Comparison of ENCODE assay signal across 13 cellular contexts in genomic region chr17:64331946-64332493, GRCh38. TPM values are rescaled to one million over a fixed set of nuclear protein-coding genes. Genes with fewer than 3 reads are reported as not detected.
DNase-seq lines count a peak whose midpoint lies in the region; ATAC-seq and TF ChIP-seq lines count a peak whose summit lies in the region.
"Had no signal": no experiment of that assay in that cellular context is flagged by ENCODE, and none has a peak within 500 bp of the region (broad histone marks: within the 10 kb centered on the region; RNA-seq: fewer than 3 reads in every experiment).

No MANE protein-coding gene starts in this region.

- peaks cover 15 to 23% of the 10 kb centered on the region in 2 experiments; a peak in 2 of 4 replicates for H3K4me1 ChIP-seq in SK-N-SH (ENCODE audit: control insufficient read depth in 1 of 2, insufficient read depth in 2 of 2, low read depth in 1 of 2, low read length in 1 of 2)
- peaks cover 4 to 47% of the 10 kb centered on the region in 2 donors for H3K4me1 ChIP-seq in lung (ENCODE audit: control insufficient read depth in 2 of 2, insufficient read depth in 2 of 2, low read length in 2 of 2)
- peaks cover 83% of the 10 kb centered on the region for H3K4me1 ChIP-seq in vagina

- no peaks in the 10 kb centered on the region for H3K79me2 ChIP-seq in SK-N-SH (ENCODE audit: insufficient read depth)

- intact Hi-C loops in vagina (cut with DNase I): no loop called here

- no peak overlapping the region for H3K4me2 ChIP-seq in SK-N-SH

- H3K4me3 ChIP-seq in SK-N-SH (ENCODE audit: low read depth in 2 of 2, low read length in 1 of 2): no peak overlapping the region
- no peak overlapping the region for H3K4me3 ChIP-seq in lung
- H3K4me3 ChIP-seq in vagina: no peak overlapping the region

- TF ChIP-seq EP300 in SK-N-SH (IDR thresholded peaks at IDR 0.05; ENCODE audit: borderline replicate concordance in 1 of 2, low read depth in 1 of 2, low read length in 1 of 2): no peak

- DNase-seq in SK-N-SH (no peak), dermis blood vessel endothelial cell (peak; percentile 91), lung (ENCODE audit: low spot score) (peak; percentile 73), vagina (ENCODE audit: extremely low spot score in 2 of 2) (no peak), NK-92 (lab: John Stamatoyannopoulos, UW; ENCODE audit: unreplicated experiment) (no peak), NCI-H2171 (lab: John Stamatoyannopoulos, UW) (no peak), GM10266 (ENCODE audit: extremely low spot score) (no peak)
- DNase-seq: activated naive CD8-positive, alpha-beta T cell treated with anti-CD3 and anti-CD28 coated beads, Interleukin-2, amount 10 ng/mL, durations not matched to agents 7 days and 5 days; effector CD8-positive, alpha-beta T cell; NCI-H1048; NCI-H82 had no signal

- no peak overlapping the region for H3K9ac ChIP-seq in SK-N-SH

- TF ChIP-seq CTCF in SK-N-SH (IDR thresholded peaks at IDR 0.05): no peak
- no peak for TF ChIP-seq CTCF in lung (IDR thresholded peaks at IDR 0.05; ENCODE audit: control extremely low read depth, extremely low read depth)
- no peak for TF ChIP-seq CTCF in vagina (IDR thresholded peaks at IDR 0.05)
- no peak for TF ChIP-seq CTCF in GM10266 (IDR thresholded peaks at IDR 0.05; ENCODE audit: control insufficient read depth, insufficient read depth, low read depth, missing control alignments)

- H3K9me3 ChIP-seq in SK-N-SH: no peaks in the 10 kb centered on the region
- no peaks in the 10 kb centered on the region for H3K9me3 ChIP-seq in lung (ENCODE audit: control insufficient read depth in 2 of 2, insufficient read depth in 1 of 2, low read length in 1 of 2)
- H3K9me3 ChIP-seq in vagina: no peaks in the 10 kb centered on the region

- CTCF ChIA-PET in SK-N-SH (lab: Yijun Ruan, JAX): interaction anchor here (0.8 to 4.7 kb wide), 6 partner anchors 8 to 303 kb away, joined by 3 to 30 read pairs (median 4); no protein-coding TSS in a partner anchor

- H3K36me3 ChIP-seq in SK-N-SH (replicated peaks in 1 of 2; ENCODE audit: control insufficient read depth in 1 of 2, insufficient read depth in 2 of 2, low read length in 1 of 2) (no peaks in the 10 kb centered on the region), lung (ENCODE audit: control insufficient read depth in 2 of 2, insufficient read depth in 2 of 2, low read length in 2 of 2) (peaks cover 0 to 17% of the 10 kb centered on the region in 2 donors), vagina (no peaks in the 10 kb centered on the region)

- TF ChIP-seq POLR2A in vagina (IDR thresholded peaks at IDR 0.05): no peak

- H3K27me3 ChIP-seq in SK-N-SH (ENCODE audit: insufficient read depth) (no peaks in the 10 kb centered on the region), lung (ENCODE audit: control insufficient read depth, insufficient read depth) (no peaks in the 10 kb centered on the region), vagina (no peaks in the 10 kb centered on the region)

- no peaks in the 10 kb centered on the region for H3F3A ChIP-seq in SK-N-SH (replicated peaks; ENCODE audit: insufficient read depth)

- H3K27ac ChIP-seq in SK-N-SH (ENCODE audit: low read depth in 2 of 2, low read length in 1 of 2) (no peak overlapping the region), lung (ENCODE audit: low read depth in 1 of 2, low read length in 1 of 2) (peak overlapping the region; percentile 56 to 78), vagina (peak overlapping the region; percentile 85)
- H3K27ac ChIP-seq: 22Rv1 had no signal

- ATAC-seq in SK-N-SH treated with all-trans-retinoic acid at 6 μM for 48 hours: no peak
- peak; percentile 20 for ATAC-seq in lung (ENCODE audit: insufficient read depth, low FRiP score)

- TF ChIP-seq RAD21 in SK-N-SH (IDR thresholded peaks at IDR 0.05; ENCODE audit: low read length): no peak

- POLR2A ChIA-PET in SK-N-SH (lab: Yijun Ruan, JAX): no interaction called here

- no peak overlapping the region for H2AFZ ChIP-seq in SK-N-SH (ENCODE audit: low read depth)

- WGBS in SK-N-SH (ENCODE audit: low lambda C conversion rate): 66% methylated on average over 6 of the region's 6 CpGs
- WGBS in lung, 2 donors: 45 to 51% methylated on average over 6 of the region's 6 CpGs

- no peaks in the 10 kb centered on the region for H3K9me2 ChIP-seq in SK-N-SH

- H4K20me1 ChIP-seq in SK-N-SH (ENCODE audit: insufficient read depth): no peaks in the 10 kb centered on the region

TF ChIP-seq in SK-N-SH, 30 proteins besides CTCF, POLR2A, EP300 and RAD21:
- TF ChIP-seq NFIC (IDR thresholded peaks at IDR 0.05; ENCODE audit: borderline replicate concordance): 0 out of 2 replicates have a peak, but pooled peaks have one; percentile 18
- TF ChIP-seq ZBTB33 (IDR thresholded peaks at IDR 0.05; ENCODE audit: borderline replicate concordance, low read depth): no peak

TF ChIP-seq in SK-N-SH treated with all-trans-retinoic acid at 6 μM for 48 hours, 23 proteins besides CTCF, POLR2A, EP300 and RAD21:
- no peak for TF ChIP-seq TSHZ2 (CRISPR knock-in tag; IDR thresholded peaks at IDR 0.05)
- TF ChIP-seq GLIS3 (CRISPR knock-in tag; IDR thresholded peaks at IDR 0.05): no peak
- no peak for TF ChIP-seq ZNF8 (CRISPR knock-in tag; IDR thresholded peaks at IDR 0.05)
- no peak for TF ChIP-seq ISL1 (CRISPR knock-in tag; IDR thresholded peaks at IDR 0.05)
- no peak for TF ChIP-seq CSRNP3 (CRISPR knock-in tag; IDR thresholded peaks at IDR 0.05)
- TF ChIP-seq TCF4 (CRISPR knock-in tag; IDR thresholded peaks at IDR 0.05; ENCODE audit: borderline replicate concordance): no peak
- no peak for TF ChIP-seq OSR1 (CRISPR knock-in tag; IDR thresholded peaks at IDR 0.05)
- no peak for TF ChIP-seq ZFP3 (CRISPR knock-in tag; IDR thresholded peaks at IDR 0.05)
- TF ChIP-seq ZC3H10 (CRISPR knock-in tag; IDR thresholded peaks at IDR 0.05): no peak
- TF ChIP-seq BACH2 (CRISPR knock-in tag; IDR thresholded peaks at IDR 0.05; ENCODE audit: borderline replicate concordance): no peak
- TF ChIP-seq CSDC2 (CRISPR knock-in tag; IDR thresholded peaks at IDR 0.05): no peak

RNA-seq across cellular contexts. Expression of gene PECAM1, which starts 58.6 kb away (rescaled TPM):
- polyA plus RNA-seq in SK-N-SH (2012; rRNA removed) (0.10 TPM in 2 replicates), lung (100 to 1,000 TPM in 1 of 2 donors, 10 to 100 TPM in 1; 82.5 to 141 TPM)
- 0.17 and 0.18 TPM in 2 replicates for polyA plus RNA-seq in SK-N-SH (2012; cell fraction: cytosol; rRNA removed)
- 0.02 and 0.04 TPM in 2 replicates for polyA plus RNA-seq in SK-N-SH (2012; cell fraction: nucleus; rRNA removed)
- total RNA-seq in dermis blood vessel endothelial cell (959 and 1,308 TPM in 2 replicates), lung (100 to 1,000 TPM; 222 to 502 TPM), vagina (94.0 TPM)

Comparison
In these comparisons a context has a peak if more than half of its experiments do, and no peak if none do; other contexts are left out.
1. DNase-seq: peak in dermis blood vessel endothelial cell (single experiment) and lung (single experiment); none in SK-N-SH (single experiment), vagina (0 of 2), NK-92 (single experiment), NCI-H2171 (single experiment) and GM10266 (single experiment).
2. H3K27ac ChIP-seq: peak in lung (2 of 2) and vagina (single experiment); none in SK-N-SH (0 of 2).